In the genomic region with DNA sequence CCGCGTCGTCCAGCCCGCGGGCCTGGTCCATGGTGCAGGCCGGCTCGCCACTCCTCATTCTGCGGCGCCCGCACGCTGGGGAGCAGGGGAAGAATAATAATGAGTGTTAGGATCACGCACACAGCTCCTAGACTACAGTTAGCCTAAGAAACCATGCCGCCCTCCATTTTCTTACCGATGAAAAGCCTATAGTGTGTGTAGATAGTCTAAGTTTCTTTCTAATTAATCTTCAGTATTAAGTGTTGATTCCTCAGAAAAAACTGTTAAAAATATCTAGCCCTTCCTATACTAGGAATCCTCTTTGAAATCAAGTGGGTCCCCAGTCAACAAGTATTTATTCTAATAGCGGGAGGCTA, we compare ENCODE assay signal across 8 cellular contexts. TPM values are rescaled to one million over a fixed set of nuclear protein-coding genes. Genes with fewer than 3 reads are reported as not detected.
A peak's percentile ranks its signal among the peaks of the same experiment; 100 is the strongest.
DNase-seq lines count a peak whose midpoint lies in the region; ATAC-seq and TF ChIP-seq lines count a peak whose summit lies in the region.

No MANE protein-coding gene starts in this region.

- intact Hi-C loops in CD8-positive, alpha-beta T cell (cut with DNase I, micrococcal nuclease), result loop anchor here (1.0 to 5.0 kb wide), 3 partner anchors 10 to 210 kb away; a partner anchor contains a TSS

- H3K27me3 ChIP-seq in CD8-positive, alpha-beta T cell (ENCODE audit: insufficient read depth, low read length), result no peaks in the 10 kb centered on the region
- H3K27me3 ChIP-seq in HUES64 (ENCODE audit: insufficient read depth, low read length) (peaks cover 7% of the 10 kb centered on the region; the same call in 1 of the 2 replicates), parathyroid adenoma (ENCODE audit: control insufficient read depth, insufficient read depth, low read length) (no peaks in the 10 kb centered on the region)
- no peaks in the 10 kb centered on the region for H3K27me3 ChIP-seq in effector memory CD4-positive, alpha-beta T cell (replicated peaks; ENCODE audit: control insufficient read depth, insufficient read depth, low read length, poor library complexity, severe bottlenecking)

- POLR2A ChIA-PET in CD8-positive, alpha-beta T cell (lab: Charles Lee), result interaction anchor here (1.0 to 2.6 kb wide), 3 partner anchors 8 to 18 kb away, joined by 3 to 10 read pairs (median 3); a partner anchor contains a TSS

- WGBS in HUES64, result 10% methylated on average over 13 of the region's 15 CpGs

- H3K36me3 ChIP-seq in CD8-positive, alpha-beta T cell (ENCODE audit: insufficient read depth, low read length), result no peaks in the 10 kb centered on the region
- H3K36me3 ChIP-seq in HUES64 (ENCODE audit: insufficient read depth, low read length), result 0 out of 2 replicates have a peak, but pooled peaks cover 2% of the 10 kb centered on the region
- H3K36me3 ChIP-seq in effector memory CD4-positive, alpha-beta T cell (ENCODE audit: control insufficient read depth, insufficient read depth, low read length), result no peaks in the 10 kb centered on the region
- no peaks in the 10 kb centered on the region for H3K36me3 ChIP-seq in parathyroid adenoma (ENCODE audit: control insufficient read depth, insufficient read depth, low read length)

- H3K9me3 ChIP-seq in CD8-positive, alpha-beta T cell (ENCODE audit: low read length), result no peaks in the 10 kb centered on the region
- H3K9me3 ChIP-seq in HUES64 (ENCODE audit: insufficient read depth, low read depth, low read length), result no peaks in the 10 kb centered on the region
- H3K9me3 ChIP-seq in effector memory CD4-positive, alpha-beta T cell (ENCODE audit: control insufficient read depth, low read length), result no peaks in the 10 kb centered on the region
- no peaks in the 10 kb centered on the region for H3K9me3 ChIP-seq in parathyroid adenoma (ENCODE audit: control insufficient read depth, low read length)

- H2AFZ ChIP-seq in parathyroid adenoma, result peak overlapping the region; percentile 84

- peaks cover 13% of the 10 kb centered on the region for H3K36me3 Mint-ChIP-seq in CD8-positive, alpha-beta T cell

- no peaks in the 10 kb centered on the region for H3K27me3 Mint-ChIP-seq in CD8-positive, alpha-beta T cell (ENCODE audit: low read depth)

- CTCF ChIA-PET in CD8-positive, alpha-beta T cell (lab: Charles Lee), result interaction anchor here (0.7 to 2.6 kb wide), 12 partner anchors 9 to 209 kb away, joined by 3 to 20 read pairs (median 4); a partner anchor contains a TSS

- H3K79me2 ChIP-seq in parathyroid adenoma, result peaks cover 3% of the 10 kb centered on the region

- no peak for ATAC-seq in CD8-positive, alpha-beta T cell
- ATAC-seq in GM19455 (IDR thresholded peaks at IDR 0.05; ENCODE audit: unreplicated experiment), result no peak
- no peak for ATAC-seq in omental fat pad (ENCODE audit: low FRiP score)

- H3K4me3 Mint-ChIP-seq in CD8-positive, alpha-beta T cell, result peak overlapping the region; percentile 62

- peak overlapping the region; percentile 39 for H3K4me3 ChIP-seq in CD8-positive, alpha-beta T cell (ENCODE audit: low read depth, low read length)
- H3K4me3 ChIP-seq in HUES64 (ENCODE audit: low read length), result peak overlapping the region; percentile 54
- H3K4me3 ChIP-seq in effector memory CD4-positive, alpha-beta T cell (ENCODE audit: insufficient read depth, low read depth, low read length, poor library complexity, severe bottlenecking), result peak overlapping the region; percentile 39
- H3K4me3 ChIP-seq in parathyroid adenoma (ENCODE audit: low read depth, low read length), result no peak overlapping the region

- H3K4me2 ChIP-seq in parathyroid adenoma (ENCODE audit: low read length), result no peak overlapping the region

- peak overlapping the region; percentile 17; the same call in 1 of the 2 replicates for H3K9ac ChIP-seq in HUES64 (ENCODE audit: low read depth, low read length)
- no peak overlapping the region for H3K9ac ChIP-seq in parathyroid adenoma

- no peak for DNase-seq in CD8-positive, alpha-beta T cell
- DNase-seq in effector memory CD4-positive, alpha-beta T cell, result no peak
- DNase-seq in NCI-H446 (lab: John Stamatoyannopoulos, UW), result no peak
- no peak for DNase-seq in omental fat pad (ENCODE audit: low spot score)
- DNase-seq in T-helper 9 cell, result no peak

- no peaks in the 10 kb centered on the region for H3K4me1 ChIP-seq in CD8-positive, alpha-beta T cell (ENCODE audit: insufficient read depth, low read length)
- H3K4me1 ChIP-seq in HUES64 (ENCODE audit: insufficient read depth, low read length), result 0 out of 2 replicates have a peak, but pooled peaks cover 6% of the 10 kb centered on the region
- peaks cover 5% of the 10 kb centered on the region for H3K4me1 ChIP-seq in effector memory CD4-positive, alpha-beta T cell (ENCODE audit: control insufficient read depth, insufficient read depth, low read length, poor library complexity, severe bottlenecking)
- peaks cover 2% of the 10 kb centered on the region for H3K4me1 ChIP-seq in parathyroid adenoma

- no peak for TF ChIP-seq CTCF in CD8-positive, alpha-beta T cell (IDR thresholded peaks at IDR 0.05)
- TF ChIP-seq CTCF in parathyroid adenoma (IDR thresholded peaks at IDR 0.05) (no peak), omental fat pad (IDR thresholded peaks at IDR 0.05) (no peak)

- no peak overlapping the region for H3K27ac Mint-ChIP-seq in CD8-positive, alpha-beta T cell

- no peak overlapping the region for H3K27ac ChIP-seq in CD8-positive, alpha-beta T cell (ENCODE audit: low read depth, low read length)
- no peak overlapping the region for H3K27ac ChIP-seq in HUES64 (ENCODE audit: low read depth, low read length)
- H3K27ac ChIP-seq in effector memory CD4-positive, alpha-beta T cell (ENCODE audit: insufficient read depth, low read length, poor library complexity, severe bottlenecking), result no peak overlapping the region
- peak overlapping the region; percentile 33 for H3K27ac ChIP-seq in parathyroid adenoma

- peaks cover 12% of the 10 kb centered on the region for H3K4me1 Mint-ChIP-seq in CD8-positive, alpha-beta T cell (ENCODE audit: low read depth)

- no peaks in the 10 kb centered on the region for H3K9me3 Mint-ChIP-seq in CD8-positive, alpha-beta T cell

RNA-seq across cellular contexts. Expression of a gene that starts 9.3 kb away (rescaled TPM):
- 10 to 100 TPM; 11.6 to 12.3 TPM for total RNA-seq in CD8-positive, alpha-beta T cell
- polyA plus RNA-seq in HUES64 (2013, experiment 1 of 2), result 5.3 TPM
- polyA plus RNA-seq in HUES64 (2013, experiment 2 of 2), result 5.5 TPM
- 10 to 100 TPM in 1 of 4 donors, 1 to 10 TPM in 3; 7.7 to 22.1 (median 9.6) TPM for total RNA-seq in omental fat pad

RNA-seq across cellular contexts. Expression of a gene that starts 47.6 kb away (rescaled TPM):
- 10 to 100 TPM; 14.8 to 14.9 TPM for total RNA-seq in CD8-positive, alpha-beta T cell
- 13.5 TPM for polyA plus RNA-seq in HUES64 (2013, experiment 1 of 2)
- polyA plus RNA-seq in HUES64 (2013, experiment 2 of 2), result 17.0 TPM
- 10 to 100 TPM; 15.4 to 25.5 (median 19.6) TPM for total RNA-seq in omental fat pad
